ENCODE assay signal across 25 cellular contexts in the genomic region with DNA sequence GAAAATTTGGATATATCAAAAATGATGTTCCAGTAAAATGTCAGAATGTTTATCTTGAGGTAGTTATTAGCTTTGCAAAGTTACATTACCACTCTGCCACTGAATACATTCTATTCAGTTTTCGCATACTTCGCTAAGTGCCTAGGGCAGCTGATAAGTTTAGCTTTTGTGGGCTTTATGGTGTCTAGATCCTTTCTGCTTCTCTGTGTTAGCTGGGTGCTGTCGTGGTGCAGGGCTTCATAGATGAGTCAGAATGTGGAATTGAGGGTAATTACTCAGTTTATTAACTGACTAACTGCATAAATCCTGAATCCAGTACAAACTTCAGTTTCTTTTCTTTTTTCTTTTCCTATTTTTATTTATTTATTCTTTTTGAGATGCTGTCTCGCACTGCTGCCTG. TPM values are rescaled to one million over a fixed set of nuclear protein-coding genes. Genes with fewer than 3 reads are reported as not detected.
DNase-seq lines count a peak whose midpoint lies in the region; ATAC-seq, FAIRE-seq and TF ChIP-seq lines count a peak whose summit lies in the region.
"Had no signal": no experiment of that assay in that cellular context is flagged by ENCODE, and none has a peak within 500 bp of the region (broad histone marks: within the 10 kb centered on the region; RNA-seq: fewer than 3 reads in every experiment).

No MANE protein-coding gene starts in this region.

- no peak overlapping the region for H3K27ac Mint-ChIP-seq in astrocyte (ENCODE audit: unreplicated experiment)
- H3K27ac Mint-ChIP-seq: CD4-positive, alpha-beta T cell had no signal

- no peak overlapping the region for H3K56ac ChIP-seq in IMR-90 (ENCODE audit: extremely low read depth, insufficient read depth, low read length)

- H3K36me3 ChIP-seq in IMR-90 (ENCODE audit: control insufficient read depth, insufficient read depth, low read length), result no peaks in the 10 kb centered on the region
- no peaks in the 10 kb centered on the region for H3K36me3 ChIP-seq in astrocyte (ENCODE audit: insufficient read depth, low read length)
- H3K36me3 ChIP-seq: BLaER1 treated with 17β-estradiol and CSF1 and Interleukin-3, amounts not matched to agents 10 nM and 100 nM; SJSA1 had no signal

- no peak overlapping the region for H3K18ac ChIP-seq in IMR-90 (ENCODE audit: low read depth, low read length)

- H3K27ac ChIP-seq in IMR-90 (ENCODE audit: insufficient read depth, low read length) (no peak overlapping the region), astrocyte (ENCODE audit: low read depth, low read length) (no peak overlapping the region)
- H3K27ac ChIP-seq: BLaER1 treated with 17β-estradiol and CSF1 and Interleukin-3, amounts not matched to agents 10 nM and 100 nM; SJSA1 had no signal

- no peaks in the 10 kb centered on the region for H3K9me3 Mint-ChIP-seq in astrocyte (ENCODE audit: unreplicated experiment)
- H3K9me3 Mint-ChIP-seq: CD4-positive, alpha-beta T cell had no signal

- no CpG with 5 or more reads among the region's 4 CpGs for WGBS in IMR-90 (ENCODE audit: extremely low coverage in 2 of 2, insufficient read length in 1 of 2), 2 experiments

- CTCF ChIA-PET in IMR-90 (lab: Yijun Ruan, JAX), result interaction anchor here (0.9 to 1.2 kb wide), 2 partner anchors 16 to 27 kb away, joined by 3 to 4 read pairs; no protein-coding TSS in a partner anchor

- no peak overlapping the region for H2AK5ac ChIP-seq in IMR-90 (ENCODE audit: low read depth, low read length)

- H4K8ac ChIP-seq in IMR-90 (ENCODE audit: low read depth in 2 of 2, low read length in 2 of 2), result no peak overlapping the region

- no peaks in the 10 kb centered on the region for H3K27me3 ChIP-seq in IMR-90 (ENCODE audit: control insufficient read depth, insufficient read depth, low read length)
- no peaks in the 10 kb centered on the region for H3K27me3 ChIP-seq in astrocyte (ENCODE audit: insufficient read depth, low read length)
- H3K27me3 ChIP-seq: BLaER1 treated with 17β-estradiol and CSF1 and Interleukin-3, amounts not matched to agents 10 nM and 100 nM; SJSA1 had no signal

- H3K9me1 ChIP-seq in IMR-90 (ENCODE audit: insufficient read depth, low read length), result no peaks in the 10 kb centered on the region; the same call in 1 of the 2 replicates

- H2BK5ac ChIP-seq in IMR-90 (ENCODE audit: low read depth, low read length, poor library complexity, severe bottlenecking), result no peak overlapping the region

- H4K20me1 ChIP-seq in IMR-90 (ENCODE audit: insufficient read depth, low read length) (no peaks in the 10 kb centered on the region), astrocyte (ENCODE audit: insufficient read depth, low read length) (no peaks in the 10 kb centered on the region)
- H4K20me1 ChIP-seq: BLaER1 treated with 17β-estradiol and CSF1 and Interleukin-3, amounts not matched to agents 10 nM and 100 nM had no signal

- H3K4me3 Mint-ChIP-seq in astrocyte (ENCODE audit: unreplicated experiment), result no peak overlapping the region
- H3K4me3 Mint-ChIP-seq: CD4-positive, alpha-beta T cell had no signal

- H4K91ac ChIP-seq in IMR-90 (ENCODE audit: insufficient read depth, low read depth, low read length), result no peak overlapping the region

- no peak overlapping the region for H3K14ac ChIP-seq in IMR-90 (replicated peaks; ENCODE audit: low read depth, low read length)

- FAIRE-seq in astrocyte (lab: Jason Lieb, UNC) (no peak), urothelium cell line (lab: Jason Lieb, UNC) (no peak)
- FAIRE-seq: D721Med, GM12892, GM18507, H54 had no signal

- DNase-seq in EL (peak; percentile 9), IMR-90 (peak; percentile 21), astrocyte (ENCODE audit: low read depth) (peak; percentile 39), islet precursor cell (peak; percentile 69), urothelium cell line (ENCODE audit: low spot score) (no peak), cortex of kidney (lab: John Stamatoyannopoulos, UW) (no peak)
- DNase-seq: CD4-positive, alpha-beta T cell; DMS53; GF-D8; Karpas-422; NCI-H1417; NCI-H1694; NCI-H2029 treated with DMSO at 0.1 percent for 48 hours; NCI-H446 treated with DMSO at 0.1 percent for 48 hours; NCI-H526; Right ventricle myocardium superior; RPMI8226 had no signal

- H2AK9ac ChIP-seq in IMR-90 (replicated peaks; ENCODE audit: low read depth, low read length, poor library complexity), result no peak overlapping the region

- H2BK120ac ChIP-seq in IMR-90 (ENCODE audit: low read depth, low read length), result no peak overlapping the region

- no peak overlapping the region for H4K5ac ChIP-seq in IMR-90 (ENCODE audit: low read depth, low read length)

- ATAC-seq in IMR-90 (ENCODE audit: low read depth) (peak; percentile 53), GM21619 (IDR thresholded peaks at IDR 0.05; ENCODE audit: unreplicated experiment) (no peak)

- no peaks in the 10 kb centered on the region for H3K79me1 ChIP-seq in IMR-90 (ENCODE audit: low read depth in 1 of 2, low read length in 2 of 2)

- no TSS peak for BruUV-seq in IMR-90 (replicated peaks; lab: Mats Ljungman, UMichigan)

- no peak overlapping the region for H3K23ac ChIP-seq in IMR-90 (ENCODE audit: low read depth, low read length)

- H3K4me1 Mint-ChIP-seq in astrocyte (ENCODE audit: low read depth, unreplicated experiment), result no peaks in the 10 kb centered on the region

- H3K4me2 ChIP-seq in IMR-90 (ENCODE audit: low read depth, low read length) (no peak overlapping the region), astrocyte (ENCODE audit: low read length) (no peak overlapping the region)

- H3K27me3 Mint-ChIP-seq in astrocyte (ENCODE audit: low read depth, unreplicated experiment), result no peaks in the 10 kb centered on the region
- H3K27me3 Mint-ChIP-seq: CD4-positive, alpha-beta T cell had no signal

- no peak for TF ChIP-seq POLR2A in IMR-90 (IDR thresholded peaks at IDR 0.05; ENCODE audit: low read depth, low read length)

- intact Hi-C loops in IMR-90 (cut with micrococcal nuclease), result no loop called here

- H3K79me2 ChIP-seq in astrocyte (ENCODE audit: insufficient read depth, low read length), result no peaks in the 10 kb centered on the region

- no peak for TF ChIP-seq RAD21 in IMR-90 (IDR thresholded peaks at IDR 0.05; ENCODE audit: low read length)

- no peak overlapping the region for H2BK15ac ChIP-seq in IMR-90 (ENCODE audit: low read depth, low read length)

- TF ChIP-seq CTCF in IMR-90 (conservative IDR thresholded peaks at IDR 0.05; ENCODE audit: low read depth, low read length), result no peak
- TF ChIP-seq CTCF in astrocyte (IDR thresholded peaks at IDR 0.05; ENCODE audit: insufficient read depth, low read depth, low read length), result no peak

- no peaks in the 10 kb centered on the region for H3K36me3 Mint-ChIP-seq in astrocyte (ENCODE audit: low read depth, unreplicated experiment)

- dilution Hi-C loops in IMR-90 (cut with HindIII; ENCODE audit: low sequenced_read_pairs, unreplicated experiment), result no loop called here

- POLR2A ChIA-PET in IMR-90 (lab: Charles Lee; ENCODE audit: unreplicated experiment), result interaction anchor here (0.6 kb wide), 1 partner anchor 32 kb away, joined by 3 read pairs; no protein-coding TSS in a partner anchor

- in situ Hi-C loops in IMR-90 (cut with MboI; ENCODE audit: low sequenced_read_pairs), result loop anchor here (25.0 kb wide), 2 partner anchors 893 to 1768 kb away; no protein-coding TSS in a partner anchor

- no peak overlapping the region for H3K4ac ChIP-seq in IMR-90 (ENCODE audit: low read depth, low read length)

- H3K4me3 ChIP-seq in IMR-90 (ENCODE audit: insufficient read depth, low read depth, low read length) (no peak overlapping the region), astrocyte (ENCODE audit: insufficient read depth, low read depth, low read length) (no peak overlapping the region)
- H3K4me3 ChIP-seq: BLaER1 treated with 17β-estradiol and CSF1 and Interleukin-3, amounts not matched to agents 10 nM and 100 nM; SJSA1 had no signal

- H2BK20ac ChIP-seq in IMR-90 (ENCODE audit: low read depth, low read length), result no peak overlapping the region

- H2AFZ ChIP-seq in IMR-90 (replicated peaks; ENCODE audit: low read length, poor library complexity) (no peak overlapping the region), astrocyte (ENCODE audit: low read depth, low read length) (no peak overlapping the region)

- H3K9me3 ChIP-seq in IMR-90 (ENCODE audit: control insufficient read depth, insufficient read depth, low read length) (no peaks in the 10 kb centered on the region), astrocyte (ENCODE audit: insufficient read depth, low read depth, low read length) (no peaks in the 10 kb centered on the region)
- H3K9me3 ChIP-seq: BLaER1 treated with 17β-estradiol and CSF1 and Interleukin-3, amounts not matched to agents 10 nM and 100 nM; SJSA1 had no signal

- H3K9ac ChIP-seq in IMR-90 (ENCODE audit: low read depth, low read length), result no peak overlapping the region
- no peak overlapping the region for H3K9ac ChIP-seq in astrocyte (ENCODE audit: low read length)
- H3K9ac ChIP-seq: BLaER1 treated with 17β-estradiol and CSF1 and Interleukin-3, amounts not matched to agents 10 nM and 100 nM had no signal

- H3K4me1 ChIP-seq in IMR-90 (ENCODE audit: control insufficient read depth, insufficient read depth, low read length) (no peaks in the 10 kb centered on the region), astrocyte (ENCODE audit: insufficient read depth, low read length) (no peaks in the 10 kb centered on the region)
- H3K4me1 ChIP-seq: SJSA1 had no signal

TF ChIP-seq in IMR-90, 13 proteins besides CTCF, POLR2A, EP300 and RAD21:
- no peak for TF ChIP-seq FOS (IDR thresholded peaks at IDR 0.05; ENCODE audit: low read depth, low read length)
- TF ChIP-seq NFE2L2 (IDR thresholded peaks at IDR 0.05; ENCODE audit: low read depth, low read length), result no peak
- no peak for TF ChIP-seq MAFK (IDR thresholded peaks at IDR 0.05; ENCODE audit: low read depth, low read length)

RNA-seq across cellular contexts. Expression of a gene that starts 21.5 kb away (rescaled TPM):
- 5.0 and 5.6 TPM in 2 replicates for total RNA-seq in IMR-90 (2012; rRNA removed)
- 1.7 and 2.7 TPM in 2 replicates for polyA plus RNA-seq in IMR-90 (2012; rRNA removed)
- polyA plus RNA-seq in IMR-90 (2012; cell fraction: cytosol; rRNA removed), result 0.29 and 0.34 TPM in 2 replicates
- 0.17 and 1.8 TPM in 2 replicates for polyA plus RNA-seq in IMR-90 (2012; cell fraction: nucleus; rRNA removed; ENCODE audit: low replicate concordance)
- 4.6 and 6.8 TPM in 2 replicates for total RNA-seq in astrocyte
- total RNA-seq: CD4-positive, alpha-beta T cell; HT-29; SJSA1 had no signal

Comparison
In these comparisons a context has a peak if more than half of its experiments do, and no peak if none do; other contexts are left out.
1. DNase-seq: peak in EL (single experiment), IMR-90 (single experiment), astrocyte (single experiment) and islet precursor cell (single experiment); none in urothelium cell line (single experiment) and cortex of kidney (single experiment).